In genomic region chr4:52659722-52660261, GRCh38 we compare ENCODE assay signal across 8 cellular contexts. TPM values are rescaled to one million over a fixed set of nuclear protein-coding genes. Genes with fewer than 3 reads are reported as not detected.
A peak's percentile ranks its signal among the peaks of the same experiment; 100 is the strongest.
DNase-seq lines count a peak whose midpoint lies in the region; ATAC-seq and TF ChIP-seq lines count a peak whose summit lies in the region.

No MANE protein-coding gene starts in this region.

- intact Hi-C loops in lower leg skin (cut with DNase I; ENCODE audit: low total_unique reads) = loop anchor here (10.0 kb wide), 1 partner anchor 55 kb away; no protein-coding TSS in a partner anchor

- H3K27me3 Mint-ChIP-seq in effector memory CD8-positive, alpha-beta T cell = no peaks in the 10 kb centered on the region

- peaks cover 20 to 23% of the 10 kb centered on the region in 2 donors for H3K4me1 Mint-ChIP-seq in effector memory CD8-positive, alpha-beta T cell (ENCODE audit: low read depth in 2 of 2)

- H3K4me3 Mint-ChIP-seq in effector memory CD8-positive, alpha-beta T cell = peak overlapping the region; percentile 85 to 86

- H3K9me3 Mint-ChIP-seq in effector memory CD8-positive, alpha-beta T cell = no peaks in the 10 kb centered on the region

- TF ChIP-seq POLR2A in lower leg skin (IDR thresholded peaks at IDR 0.05) = no peak

- peak overlapping the region; percentile 85 to 87 for H3K27ac Mint-ChIP-seq in effector memory CD8-positive, alpha-beta T cell

- no peaks in the 10 kb centered on the region for H3K36me3 Mint-ChIP-seq in effector memory CD8-positive, alpha-beta T cell (ENCODE audit: insufficient read depth)

- WGBS in lower leg skin, 2 donors = 1 to 2% methylated on average over 32 to 41 of the region's 45 CpGs

- TF ChIP-seq CTCF in lower leg skin (IDR thresholded peaks at IDR 0.05) = no peak

- peak; percentile 20 for ATAC-seq in GM19372 (IDR thresholded peaks at IDR 0.05; ENCODE audit: low read depth, unreplicated experiment)
- peak; percentile 17 for ATAC-seq in HG03442 (IDR thresholded peaks at IDR 0.05; ENCODE audit: unreplicated experiment)
- ATAC-seq in effector memory CD8-positive, alpha-beta T cell (replicated peaks) = peak; percentile 22
- no peak for ATAC-seq in stimulated activated naive CD8-positive, alpha-beta T cell treated with anti-CD3 and anti-CD28 coated beads, Interleukin-15, Interleukin-2, amounts not matched to agents 100 U/mL and 50 U/mL, for 24 hours

- H3K4me3 ChIP-seq in lower leg skin (ENCODE audit: low read depth, poor library complexity, severe bottlenecking) = peak overlapping the region; percentile 82

- DNase-seq in C1 segment of cervical spinal cord (lab: John Stamatoyannopoulos, UW) (peak in 13 of 14 donors; percentile 11 to 68 (median 50)), lower leg skin (ENCODE audit: low spot score in 2 of 2) (peak; percentile 41 to 93), COR-L47 (lab: John Stamatoyannopoulos, UW) (no peak)
- DNase-seq in activated CD4-positive, alpha-beta T cell treated with anti-CD3 and anti-CD28 coated beads for 48 hours = peak; percentile 21
- DNase-seq in effector memory CD8-positive, alpha-beta T cell = peak in 1 of 3 experiments; percentile 3
- peak; percentile 16 for DNase-seq in stimulated activated naive CD8-positive, alpha-beta T cell treated with anti-CD3 and anti-CD28 coated beads, Interleukin-15, Interleukin-2, amounts not matched to agents 100 U/mL and 50 U/mL, for 24 hours

RNA-seq across cellular contexts. Expression of gene USP46, which starts 0.7 kb away (rescaled TPM):
- 10 to 100 TPM in 3 of 4 donors, 1 to 10 TPM in 1; 7.5 to 16.7 (median 12.5) TPM for total RNA-seq in lower leg skin
